In genomic region chr5:71830626-71831539, GRCh38 we compare ENCODE assay signal across 9 cellular contexts.
DNase-seq lines count a peak whose midpoint lies in the region; ATAC-seq and TF ChIP-seq lines count a peak whose summit lies in the region.
"Had no signal": no experiment of that assay in that cellular context is flagged by ENCODE, and none has a peak within 500 bp of the region (broad histone marks: within the 10 kb centered on the region; RNA-seq: fewer than 3 reads in every experiment).

No MANE protein-coding gene starts in this region.

- H3K27ac Mint-ChIP-seq in chondrocyte (ENCODE audit: unreplicated experiment) (peak overlapping the region; percentile 90), CD14-positive monocyte (peak overlapping the region in 2 of 7 donors; percentile 2 to 19)

- H3K4me3 Mint-ChIP-seq in chondrocyte (ENCODE audit: unreplicated experiment) (peak overlapping the region; percentile 39), CD14-positive monocyte (no peak overlapping the region)

- TF ChIP-seq CTCF in chondrocyte (IDR thresholded peaks at IDR 0.05) (no peak), CD14-positive monocyte (IDR thresholded peaks at IDR 0.05) (no peak)

- peaks cover 4% of the 10 kb centered on the region for H3K36me3 Mint-ChIP-seq in chondrocyte (ENCODE audit: low read depth)
- H3K36me3 Mint-ChIP-seq in CD14-positive monocyte = no peaks in the 10 kb centered on the region

- no peak for TF ChIP-seq POLR2A in GM18505 (IDR thresholded peaks at IDR 0.05; ENCODE audit: borderline replicate concordance, extremely low read depth, insufficient read depth, insufficient read length)

- intact Hi-C loops in CD14-positive monocyte (cut with micrococcal nuclease) = no loop called here

- no peaks in the 10 kb centered on the region for H3K27me3 Mint-ChIP-seq in chondrocyte (ENCODE audit: low read depth)
- H3K27me3 Mint-ChIP-seq in CD14-positive monocyte (ENCODE audit: low read depth in 3 of 3) = peaks cover 0 to 2% (median 0%) of the 10 kb centered on the region in 3 donors

- H3K9me3 Mint-ChIP-seq in chondrocyte (ENCODE audit: low read depth) (peaks cover 13% of the 10 kb centered on the region), CD14-positive monocyte (peaks cover 22 to 54% (median 37%) of the 10 kb centered on the region in 7 donors)

- ATAC-seq in HG02870 (IDR thresholded peaks at IDR 0.05; ENCODE audit: unreplicated experiment) (no peak), HG03565 (IDR thresholded peaks at IDR 0.05; ENCODE audit: unreplicated experiment) (no peak), GM18505 (IDR thresholded peaks at IDR 0.05; ENCODE audit: unreplicated experiment) (no peak)
- ATAC-seq: GM12878 had no signal

- DNase-seq in C1 segment of cervical spinal cord (lab: John Stamatoyannopoulos, UW) = peak in 10 of 14 donors; percentile 1 to 89 (median 10)
- DNase-seq in NCI-H2029 (lab: John Stamatoyannopoulos, UW) = peak; percentile 64
- no peak for DNase-seq in chondrocyte (ENCODE audit: low spot score)
- DNase-seq in lung microvascular endothelial cell (ENCODE audit: low read depth in 2 of 2) = peak; percentile 51 to 61
- DNase-seq in CD14-positive monocyte (ENCODE audit: low spot score) = no peak

- H3K4me1 Mint-ChIP-seq in chondrocyte (ENCODE audit: low read depth) = peaks cover 30% of the 10 kb centered on the region
- H3K4me1 Mint-ChIP-seq in CD14-positive monocyte = peaks cover 15% of the 10 kb centered on the region

Comparison
In these comparisons a context has a peak if more than half of its experiments do, and no peak if none do; other contexts are left out.
1. DNase-seq: peak in C1 segment of cervical spinal cord (10 of 14), NCI-H2029 (single experiment) and lung microvascular endothelial cell (2 of 2); none in chondrocyte (single experiment) and CD14-positive monocyte (single experiment).